Comparison of ENCODE assay signal across 22 cellular contexts in the genomic region with DNA sequence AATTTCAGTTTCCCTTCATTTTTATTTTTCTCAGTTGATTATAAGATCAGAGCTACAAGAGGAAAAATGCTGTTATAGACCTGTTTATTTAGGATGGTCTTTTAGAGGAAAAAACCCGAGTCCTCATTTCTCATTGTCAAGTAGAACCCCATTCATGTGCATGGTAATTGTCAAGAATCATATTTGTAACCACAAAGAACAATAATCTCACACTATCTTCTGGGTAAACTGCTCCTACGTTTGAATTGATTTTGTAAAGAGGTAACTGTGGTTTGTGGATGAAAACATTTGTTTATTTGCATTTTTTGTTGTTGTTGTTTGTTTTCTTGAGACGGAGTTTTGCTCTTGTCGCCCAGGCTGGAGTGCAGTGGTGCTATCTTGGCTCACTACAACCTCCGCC.
"Had no signal": no experiment of that assay in that cellular context is flagged by ENCODE, and none has a peak within 500 bp of the region (broad histone marks: within the 10 kb centered on the region; RNA-seq: fewer than 3 reads in every experiment).

No MANE protein-coding gene starts in this region.

- H3K27ac Mint-ChIP-seq: memory B cell; stimulated activated memory B cell treated with anti-CD40 and anti-IgM and Interleukin-4, amounts not matched to agents 10 μg/mL and 1 μg/mL and 100 μg/mL, for 72 hours; T-cell had no signal

- H3K9me3 ChIP-seq: esophagus muscularis mucosa, gastroesophageal sphincter, heart left ventricle, neutrophil, sigmoid colon, thyroid gland had no signal

- ATAC-seq: gastroesophageal sphincter; heart left ventricle; left ventricle myocardium superior; naive thymus-derived CD4-positive, alpha-beta T cell; stimulated activated memory B cell treated with anti-CD40 and anti-IgM and Interleukin-4, amounts not matched to agents 10 μg/mL and 1 μg/mL and 100 μg/mL, for 72 hours; T-cell had no signal

- DNase-seq: activated CD4-positive, alpha-beta T cell treated with anti-CD3 and anti-CD28 coated beads, Interleukin-2, amount 50 U/mL, for 4 hours; activated CD4-positive, CD25-positive, alpha-beta regulatory T cell treated with anti-CD3 and anti-CD28 coated beads, Interleukin-2, amount 50 U/mL, for 72 hours; activated gamma-delta T cell; activated T-cell treated with anti-CD3 and anti-CD28 coated beads, Interleukin-2, amount 50 U/mL, for 1 hour; effector CD4-positive, alpha-beta T cell; heart left ventricle; kidney glomerular epithelial cell; left ventricle myocardium superior; naive thymus-derived CD4-positive, alpha-beta T cell; sigmoid colon; stimulated activated CD4-positive, alpha-beta T cell treated with anti-CD3 and anti-CD28 coated beads, Interleukin-4, amount 100 ng/mL, for 24 hours; T-cell; thyroid gland had no signal

- H3K4me3 Mint-ChIP-seq: activated naive CD4-positive, alpha-beta T cell treated with anti-CD3 and anti-CD28 coated beads, Interleukin-2, amount 50 U/mL, for 24 hours; memory B cell; stimulated activated memory B cell treated with anti-CD40 and anti-IgM and Interleukin-4, amounts not matched to agents 10 μg/mL and 1 μg/mL and 100 μg/mL, for 72 hours; T-cell had no signal

- H3K36me3 Mint-ChIP-seq: stimulated activated memory B cell treated with anti-CD40 and anti-IgM and Interleukin-4, amounts not matched to agents 10 μg/mL and 1 μg/mL and 100 μg/mL, for 72 hours; T-cell had no signal

- H3K27me3 ChIP-seq: esophagus muscularis mucosa, gastroesophageal sphincter, heart left ventricle, neutrophil, sigmoid colon, thyroid gland had no signal

- H3K4me3 ChIP-seq: esophagus muscularis mucosa, gastroesophageal sphincter, heart left ventricle, sigmoid colon, thyroid gland had no signal

- H3K27ac ChIP-seq: esophagus muscularis mucosa, gastroesophageal sphincter, heart left ventricle, neutrophil, sigmoid colon, thyroid gland had no signal

- H3K9me3 Mint-ChIP-seq: activated naive CD4-positive, alpha-beta T cell treated with anti-CD3 and anti-CD28 coated beads, Interleukin-2, amount 50 U/mL, for 24 hours; memory B cell; naive thymus-derived CD4-positive, alpha-beta T cell; stimulated activated memory B cell treated with anti-CD40 and anti-IgM and Interleukin-4, amounts not matched to agents 10 μg/mL and 1 μg/mL and 100 μg/mL, for 72 hours; T-cell had no signal

- FAIRE-seq: astrocyte, bronchial epithelial cell, endothelial cell of umbilical vein had no signal

- H3K27me3 Mint-ChIP-seq: activated naive CD4-positive, alpha-beta T cell treated with anti-CD3 and anti-CD28 coated beads, Interleukin-2, amount 50 U/mL, for 24 hours; memory B cell; naive thymus-derived CD4-positive, alpha-beta T cell; stimulated activated memory B cell treated with anti-CD40 and anti-IgM and Interleukin-4, amounts not matched to agents 10 μg/mL and 1 μg/mL and 100 μg/mL, for 72 hours; T-cell had no signal

- H3K36me3 ChIP-seq: esophagus muscularis mucosa, gastroesophageal sphincter, heart left ventricle, neutrophil, sigmoid colon, thyroid gland had no signal
